Comparison of ENCODE assay signal across 1 cellular context in the genomic region with DNA sequence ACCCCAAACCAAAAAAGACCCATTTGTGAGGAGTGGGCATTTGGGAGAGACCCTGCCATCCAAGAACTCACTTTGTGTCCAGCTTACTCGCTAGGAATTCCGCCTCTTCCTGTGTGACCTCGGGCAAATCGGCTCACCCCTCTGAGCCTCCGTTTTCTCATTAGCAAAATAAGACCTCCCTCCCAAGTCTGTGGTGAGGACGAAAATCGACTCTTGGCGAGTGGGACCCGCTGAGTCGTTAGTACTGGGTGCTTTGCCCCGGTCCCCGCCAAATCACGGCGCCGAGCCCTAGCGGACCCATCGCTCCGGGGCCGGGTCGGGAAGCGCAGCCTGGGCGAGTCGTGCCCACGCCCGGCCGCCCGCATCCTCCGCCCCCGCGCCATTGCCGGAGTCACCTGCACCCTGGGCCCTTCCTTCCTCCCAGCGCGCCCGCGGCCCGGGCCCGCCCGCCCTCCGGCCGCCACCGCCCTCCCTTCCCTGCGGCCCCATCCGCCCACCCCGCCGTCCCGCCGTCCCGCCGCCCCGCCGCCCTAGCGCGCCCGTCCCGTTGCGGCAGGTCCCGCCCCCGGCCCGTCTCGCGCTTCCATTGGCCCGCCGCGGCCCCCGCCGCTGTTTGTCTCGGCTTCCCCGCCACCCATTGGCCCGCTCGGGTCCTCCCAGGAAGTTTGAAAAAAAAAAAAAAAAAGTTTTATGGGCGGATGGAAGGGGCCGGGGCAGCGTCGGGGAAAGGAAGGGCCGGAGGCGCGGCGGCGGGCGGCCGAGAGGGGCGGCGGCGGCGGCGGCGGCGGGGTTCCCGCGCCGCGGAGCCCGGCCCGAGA.
TF ChIP-seq lines count a peak whose summit lies in the region.

No MANE protein-coding gene starts in this region.

TF ChIP-seq in H1, 55 proteins besides CTCF, POLR2A, EP300 and RAD21:
- TF ChIP-seq CHD2 (IDR thresholded peaks at IDR 0.05; ENCODE audit: low read length): 0 out of 2 replicates have a peak, but pooled peaks have one; percentile 45
- peak; percentile 26; the same call in 1 of the 2 replicates for TF ChIP-seq SP2 (IDR thresholded peaks at IDR 0.05; ENCODE audit: low read length)
- peak; percentile 68 for TF ChIP-seq PHF8 (conservative IDR thresholded peaks at IDR 0.05; ENCODE audit: low read depth, low read length)
- peak; percentile 40 for TF ChIP-seq KDM4A (IDR thresholded peaks at IDR 0.05; ENCODE audit: low read depth, low read length, severe bottlenecking)
- TF ChIP-seq KDM1A (IDR thresholded peaks at IDR 0.05; ENCODE audit: borderline replicate concordance, low read length): peak; percentile 87; the same call in 1 of the 2 replicates
- TF ChIP-seq SP1 (IDR thresholded peaks at IDR 0.05; ENCODE audit: low read depth, low read length): peak; percentile 78; the same call in 1 of the 2 replicates
- TF ChIP-seq, protein P1, sequence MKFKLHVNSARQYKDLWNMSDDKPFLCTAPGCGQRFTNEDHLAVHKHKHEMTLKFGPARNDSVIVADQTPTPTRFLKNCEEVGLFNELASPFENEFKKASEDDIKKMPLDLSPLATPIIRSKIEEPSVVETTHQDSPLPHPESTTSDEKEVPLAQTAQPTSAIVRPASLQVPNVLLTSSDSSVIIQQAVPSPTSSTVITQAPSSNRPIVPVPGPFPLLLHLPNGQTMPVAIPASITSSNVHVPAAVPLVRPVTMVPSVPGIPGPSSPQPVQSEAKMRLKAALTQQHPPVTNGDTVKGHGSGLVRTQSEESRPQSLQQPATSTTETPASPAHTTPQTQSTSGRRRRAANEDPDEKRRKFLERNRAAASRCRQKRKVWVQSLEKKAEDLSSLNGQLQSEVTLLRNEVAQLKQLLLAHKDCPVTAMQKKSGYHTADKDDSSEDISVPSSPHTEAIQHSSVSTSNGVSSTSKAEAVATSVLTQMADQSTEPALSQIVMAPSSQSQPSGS (IDR thresholded peaks at IDR 0.05; ENCODE audit: low read length): no peak
- TF ChIP-seq TAF7 (optimal IDR thresholded peaks at IDR 0.05; ENCODE audit: borderline replicate concordance, low read depth, low read length): peak; percentile 21
- no peak for TF ChIP-seq FOSL1 (IDR thresholded peaks at IDR 0.05; ENCODE audit: insufficient read depth, low read depth, low read length)
